In the genomic region with DNA sequence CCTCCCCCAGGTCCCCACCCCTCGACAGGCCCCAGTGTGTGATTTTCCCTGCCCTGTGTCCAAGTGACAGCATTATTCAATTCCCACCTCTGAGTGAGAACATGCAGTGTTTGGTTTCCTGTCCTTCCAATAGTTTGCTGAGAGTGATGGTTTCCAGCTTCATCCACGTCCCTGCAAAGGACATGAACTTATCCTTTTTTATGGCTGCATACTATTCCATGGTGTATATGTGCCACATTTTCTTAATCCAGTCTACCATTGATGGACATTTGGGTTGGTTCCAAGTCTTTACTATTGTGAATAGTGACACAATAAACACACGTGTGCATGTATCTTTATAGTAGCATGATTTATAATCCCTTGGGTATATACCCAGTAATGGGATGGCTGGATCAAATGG, we compare ENCODE assay signal across 3 cellular contexts. TPM values are rescaled to one million over a fixed set of nuclear protein-coding genes. Genes with fewer than 3 reads are reported as not detected.
"Had no signal": no experiment of that assay in that cellular context is flagged by ENCODE, and none has a peak within 500 bp of the region (broad histone marks: within the 10 kb centered on the region; RNA-seq: fewer than 3 reads in every experiment).

No MANE protein-coding gene starts in this region.

RNA-seq across cellular contexts. Expression of a gene that starts 47.2 kb away (rescaled TPM):
- total RNA-seq: M059J, MCF 10A, NCI-H460 had no signal
